Comparison of ENCODE assay signal across 17 cellular contexts in genomic region chr4:111717916-111718315, GRCh38.
"Had no signal": no experiment of that assay in that cellular context is flagged by ENCODE, and none has a peak within 500 bp of the region (broad histone marks: within the 10 kb centered on the region; RNA-seq: fewer than 3 reads in every experiment).

No MANE protein-coding gene starts in this region.

- H3K36me3 ChIP-seq: heart left ventricle, ovary, stomach, WERI-Rb-1 had no signal

- H3K9me3 ChIP-seq: heart left ventricle, ovary, stomach, testis had no signal

- H3K4me1 ChIP-seq: heart left ventricle, stomach, testis had no signal

- H3K27me3 ChIP-seq: ovary, stomach, testis had no signal

- H3K4me3 ChIP-seq: heart left ventricle, lung, ovary, stomach, testis had no signal

- H3K27ac ChIP-seq: epithelial cell of prostate, heart left ventricle, ovary, stomach, testis, WERI-Rb-1 had no signal

- DNase-seq: activated CD4-positive, alpha-beta T cell treated with anti-CD3 and anti-CD28 coated beads, Interleukin-2, amount 50 U/mL, for 48 hours; activated effector memory CD4-positive, alpha-beta T cell treated with Interleukin-2 at 50 U/mL for 16 hours; activated naive CD4-positive, alpha-beta T cell treated with anti-CD3 and anti-CD28 coated beads, Interleukin-2, amount 50 U/mL, for 16 hours; activated T-cell treated with anti-CD3 and anti-CD28 coated beads, Interleukin-2, amount 50 U/mL, for 24 hours; amniotic stem cell; heart left ventricle; left cardiac atrium; midbrain; ovary; stimulated activated CD4-positive, alpha-beta T cell treated with anti-CD3 and anti-CD28 coated beads, Interleukin-12 subunit alpha, Interleukin-12 subunit beta, amount 100 ng/mL, for 4 hours; stimulated activated CD4-positive, alpha-beta T cell treated with anti-CD3 and anti-CD28 coated beads, Interleukin-2, amount 100 ng/mL, for 24 hours; stomach; T-cell; testis; WERI-Rb-1 had no signal
